In the genomic region with DNA sequence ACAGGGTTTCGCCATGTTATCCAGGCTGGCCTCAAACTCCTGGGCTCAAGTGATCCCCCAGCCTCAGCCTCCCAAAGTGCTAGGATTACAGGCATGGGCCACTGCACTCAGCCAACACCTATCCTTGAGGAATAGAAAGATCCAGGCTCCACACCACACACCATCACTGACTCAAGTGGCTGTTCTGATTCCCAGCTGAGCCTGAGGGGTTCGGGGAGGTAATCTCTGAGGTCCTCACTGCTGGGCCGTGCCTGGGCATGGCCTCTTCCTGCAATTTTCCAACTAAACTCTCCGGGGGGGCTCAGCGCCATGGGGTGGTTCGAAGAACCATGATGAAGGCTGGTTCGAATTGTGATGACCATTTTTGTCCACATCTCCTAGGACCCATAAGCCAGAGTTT, we compare ENCODE assay signal across 15 cellular contexts. TPM values are rescaled to one million over a fixed set of nuclear protein-coding genes. Genes with fewer than 3 reads are reported as not detected.
DNase-seq lines count a peak whose midpoint lies in the region; ATAC-seq and TF ChIP-seq lines count a peak whose summit lies in the region.
"Had no signal": no experiment of that assay in that cellular context is flagged by ENCODE, and none has a peak within 500 bp of the region (broad histone marks: within the 10 kb centered on the region; RNA-seq: fewer than 3 reads in every experiment).

No MANE protein-coding gene starts in this region.

- POLR2A ChIA-PET in BJ (lab: Charles Lee): no interaction called here

- intact Hi-C loops in lower lobe of right lung (cut with DNase I): no loop called here
- intact Hi-C loops in spleen (cut with DNase I; ENCODE audit: low total_unique reads): no loop called here
- intact Hi-C loops in head of caudate nucleus (cut with DNase I): no loop called here

- H3K27me3 ChIP-seq in BJ (ENCODE audit: control insufficient read depth, insufficient read depth, low read length): no peaks in the 10 kb centered on the region
- H3K27me3 ChIP-seq in lower lobe of right lung (ENCODE audit: low read depth): no peaks in the 10 kb centered on the region
- H3K27me3 ChIP-seq in spleen (replicated peaks in 1 of 7): no peaks in the 10 kb centered on the region

- WGBS in spleen, 5 donors: 67 to 87% (median 83%) methylated on average over 7 of the region's 7 CpGs

- TF ChIP-seq CTCF in BJ (IDR thresholded peaks at IDR 0.05; ENCODE audit: insufficient read depth, low read depth, low read length) (no peak), lower lobe of right lung (IDR thresholded peaks at IDR 0.05) (no peak), spleen (IDR thresholded peaks at IDR 0.05 in 8 of 11, conservative IDR thresholded peaks at IDR 0.05 in 3 of 11) (no peak)

- no peak for ATAC-seq in lower lobe of right lung

- H3K9me3 ChIP-seq in lower lobe of right lung (no peaks in the 10 kb centered on the region), spleen (no peaks in the 10 kb centered on the region)

- H3K36me3 ChIP-seq in BJ (ENCODE audit: control insufficient read depth, insufficient read depth, low read length): peaks cover 32% of the 10 kb centered on the region
- H3K36me3 ChIP-seq in lower lobe of right lung: peaks cover 5% of the 10 kb centered on the region
- peaks cover 0 to 9% (median 0%) of the 10 kb centered on the region in 6 donors for H3K36me3 ChIP-seq in spleen

- peak overlapping the region; percentile 87 for H3K4me3 ChIP-seq in BJ (ENCODE audit: low read depth, low read length)
- peak overlapping the region; percentile 54 for H3K4me3 ChIP-seq in lower lobe of right lung
- H3K4me3 ChIP-seq in spleen: peak overlapping the region in 7 of 8 donors; percentile 24 to 58 (median 40)

- H3K4me1 ChIP-seq in lower lobe of right lung (peaks cover 16% of the 10 kb centered on the region), spleen (peaks cover 0 to 17% (median 1%) of the 10 kb centered on the region in 6 donors)

- H3K27ac ChIP-seq in cingulate gyrus (ENCODE audit: low read depth, low read length) (peak overlapping the region; percentile 19), lower lobe of right lung (peak overlapping the region; percentile 76), spleen (peak overlapping the region in 7 of 8 donors; percentile 41 to 82 (median 77))

- no peak for TF ChIP-seq POLR2A in spleen (IDR thresholded peaks at IDR 0.05)

- CTCF ChIA-PET in BJ (lab: Yijun Ruan, JAX): interaction anchor here (0.8 to 1.3 kb wide), 3 partner anchors 16 to 38 kb away, joined by 3 read pairs; no protein-coding TSS in a partner anchor

- no peak for DNase-seq in BJ (ENCODE audit: low read depth)
- no peak for DNase-seq in lower lobe of right lung
- DNase-seq in spleen: no peak
- DNase-seq in DMS114 treated with DMSO at 0.1 percent for 48 hours (lab: John Stamatoyannopoulos, UW; ENCODE audit: unreplicated experiment): no peak
- DNase-seq in head of caudate nucleus: no peak
- no peak for DNase-seq in mesenteric fat pad (ENCODE audit: low spot score)
- no peak for DNase-seq in GOT3 (lab: John Stamatoyannopoulos, UW)
- DNase-seq: AML-193, cortex of kidney, DMS153, naive B cell, NCI-H1092 treated with DMSO at 0.1 percent for 48 hours had no signal

RNA-seq across cellular contexts. Expression of gene IL17B, which starts 31.0 kb away (rescaled TPM):
- 0.49 and 0.90 TPM in 2 replicates for polyA plus RNA-seq in BJ (2011; rRNA removed)
- 0.93 and 1.1 TPM in 2 replicates for polyA minus RNA-seq in BJ (2011; rRNA and poly(A)+ RNA removed)
- not detected for total RNA-seq in lower lobe of right lung
- total RNA-seq in spleen: 1 to 10 TPM in 2 of 7 donors, under 1 TPM in 1, not detected in 4; 0.57 to 1.4 (median 1.1) TPM
- polyA plus RNA-seq in spleen: under 1 TPM; 0.30 to 0.62 (median 0.38) TPM
- not detected for total RNA-seq in mesenteric fat pad
- total RNA-seq: subcutaneous adipose tissue, WTC11 had no signal

RNA-seq across cellular contexts. Expression of gene PCYOX1L, which starts 52.2 kb away (rescaled TPM):
- polyA plus RNA-seq in BJ (2011; rRNA removed) (10.2 and 12.8 TPM in 2 replicates), spleen (10 to 100 TPM in 1 of 3 donors, 1 to 10 TPM in 2; 6.8 to 11.7 (median 8.1) TPM)
- polyA minus RNA-seq in BJ (2011; rRNA and poly(A)+ RNA removed): 3.3 and 7.9 TPM in 2 replicates
- total RNA-seq in lower lobe of right lung (5.9 TPM), spleen (10 to 100 TPM in 1 of 7 donors, 1 to 10 TPM in 6; 5.4 to 13.0 (median 7.8) TPM), mesenteric fat pad (1.9 TPM)

Comparison
In these comparisons a context has a peak if more than half of its experiments do, and no peak if none do; other contexts are left out.
1. H3K27ac ChIP-seq: peak in every context shown above with its lines; median percentile 77 in spleen; 76 in lower lobe of right lung; 19 in cingulate gyrus.